3 cellular contexts compared by ENCODE assay signal in genomic region chr5:159353661-159354252, GRCh38.
A peak's percentile ranks its signal among the peaks of the same experiment; 100 is the strongest.
TF ChIP-seq lines count a peak whose summit lies in the region.

No MANE protein-coding gene starts in this region.

TF ChIP-seq in IMR-90, 13 proteins besides CTCF, POLR2A, EP300 and RAD21:
- TF ChIP-seq MAZ (IDR thresholded peaks at IDR 0.05; ENCODE audit: borderline replicate concordance, low read depth, low read length): no peak
- TF ChIP-seq MAFK (IDR thresholded peaks at IDR 0.05; ENCODE audit: low read depth, low read length): peak; percentile 57; the same call in 1 of the 2 replicates
TF ChIP-seq in IMR-90: peak in this region for 1.

TF ChIP-seq in K562, 482 proteins besides CTCF, POLR2A, EP300 and RAD21:
- TF ChIP-seq C11orf30 (IDR thresholded peaks at IDR 0.05; ENCODE audit: low read depth) (peak; percentile 56; the same call in 1 of the 2 replicates), ZNF316 (IDR thresholded peaks at IDR 0.05) (peak; percentile 81), ELF4 (CRISPR knock-in tag; IDR thresholded peaks at IDR 0.05) (no peak)
- TF ChIP-seq, protein P1, sequence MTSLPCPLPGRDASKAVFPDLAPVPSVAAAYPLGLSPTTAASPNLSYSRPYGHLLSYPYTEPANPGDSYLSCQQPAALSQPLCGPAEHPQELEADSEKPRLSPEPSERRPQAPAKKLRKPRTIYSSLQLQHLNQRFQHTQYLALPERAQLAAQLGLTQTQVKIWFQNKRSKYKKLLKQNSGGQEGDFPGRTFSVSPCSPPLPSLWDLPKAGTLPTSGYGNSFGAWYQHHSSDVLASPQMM (CRISPR knock-in tag; IDR thresholded peaks at IDR 0.05): no peak

TF ChIP-seq in GM12891, 5 proteins besides CTCF, POLR2A, EP300 and RAD21:
- TF ChIP-seq PAX5 (IDR thresholded peaks at IDR 0.05; ENCODE audit: insufficient read depth, low read length, severe bottlenecking) (no peak), POU2F2 (IDR thresholded peaks at IDR 0.05; ENCODE audit: low read depth, low read length) (no peak), TAF1 (IDR thresholded peaks at IDR 0.05; ENCODE audit: low read depth, low read length) (no peak), SPI1 (IDR thresholded peaks at IDR 0.05; ENCODE audit: low read depth, low read length) (no peak), POLR2AphosphoS5 (IDR thresholded peaks at IDR 0.05; ENCODE audit: low read depth, low read length) (no peak)
